ENCODE assay signal across 1 cellular context in the genomic region with DNA sequence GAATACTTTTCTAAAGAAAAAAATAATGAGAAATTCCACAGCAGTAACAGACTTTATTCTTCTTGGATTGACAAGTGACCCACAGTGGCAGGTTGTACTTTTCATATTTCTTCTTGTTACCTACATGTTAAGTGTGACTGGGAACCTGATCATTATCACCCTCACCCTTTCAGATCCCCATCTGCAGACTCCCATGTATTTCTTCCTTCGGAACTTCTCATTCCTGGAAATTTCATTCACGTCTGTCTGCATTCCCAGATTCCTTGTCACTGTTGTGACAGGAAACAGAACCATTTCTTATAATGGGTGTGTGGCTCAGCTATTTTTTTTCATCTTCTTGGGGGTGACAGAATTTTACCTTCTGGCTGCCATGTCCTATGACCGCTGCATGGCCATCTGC.
TF ChIP-seq lines count a peak whose summit lies in the region.

No MANE protein-coding gene starts in this region.

TF ChIP-seq in K562, 482 proteins besides CTCF, POLR2A, EP300 and RAD21:
- TF ChIP-seq CXXC5 (CRISPR knock-in tag; IDR thresholded peaks at IDR 0.05) (no peak), ZNF212 (CRISPR knock-in tag; IDR thresholded peaks at IDR 0.05) (no peak), ELF2 (CRISPR knock-in tag; IDR thresholded peaks at IDR 0.05) (no peak), ZNF143 (CRISPR knock-in tag; IDR thresholded peaks at IDR 0.05) (no peak), HMG20A (CRISPR knock-in tag; conservative IDR thresholded peaks at IDR 0.05) (no peak), TAF15 (IDR thresholded peaks at IDR 0.05; ENCODE audit: low read depth, low read length) (no peak), JUN (IDR thresholded peaks at IDR 0.05; ENCODE audit: borderline replicate concordance, low read depth, low read length) (no peak), JUN (CRISPR knock-in tag; IDR thresholded peaks at IDR 0.05; ENCODE audit: borderline replicate concordance) (no peak), RFX5 (IDR thresholded peaks at IDR 0.05; ENCODE audit: low read depth, low read length) (no peak)
- TF ChIP-seq, protein P1, sequence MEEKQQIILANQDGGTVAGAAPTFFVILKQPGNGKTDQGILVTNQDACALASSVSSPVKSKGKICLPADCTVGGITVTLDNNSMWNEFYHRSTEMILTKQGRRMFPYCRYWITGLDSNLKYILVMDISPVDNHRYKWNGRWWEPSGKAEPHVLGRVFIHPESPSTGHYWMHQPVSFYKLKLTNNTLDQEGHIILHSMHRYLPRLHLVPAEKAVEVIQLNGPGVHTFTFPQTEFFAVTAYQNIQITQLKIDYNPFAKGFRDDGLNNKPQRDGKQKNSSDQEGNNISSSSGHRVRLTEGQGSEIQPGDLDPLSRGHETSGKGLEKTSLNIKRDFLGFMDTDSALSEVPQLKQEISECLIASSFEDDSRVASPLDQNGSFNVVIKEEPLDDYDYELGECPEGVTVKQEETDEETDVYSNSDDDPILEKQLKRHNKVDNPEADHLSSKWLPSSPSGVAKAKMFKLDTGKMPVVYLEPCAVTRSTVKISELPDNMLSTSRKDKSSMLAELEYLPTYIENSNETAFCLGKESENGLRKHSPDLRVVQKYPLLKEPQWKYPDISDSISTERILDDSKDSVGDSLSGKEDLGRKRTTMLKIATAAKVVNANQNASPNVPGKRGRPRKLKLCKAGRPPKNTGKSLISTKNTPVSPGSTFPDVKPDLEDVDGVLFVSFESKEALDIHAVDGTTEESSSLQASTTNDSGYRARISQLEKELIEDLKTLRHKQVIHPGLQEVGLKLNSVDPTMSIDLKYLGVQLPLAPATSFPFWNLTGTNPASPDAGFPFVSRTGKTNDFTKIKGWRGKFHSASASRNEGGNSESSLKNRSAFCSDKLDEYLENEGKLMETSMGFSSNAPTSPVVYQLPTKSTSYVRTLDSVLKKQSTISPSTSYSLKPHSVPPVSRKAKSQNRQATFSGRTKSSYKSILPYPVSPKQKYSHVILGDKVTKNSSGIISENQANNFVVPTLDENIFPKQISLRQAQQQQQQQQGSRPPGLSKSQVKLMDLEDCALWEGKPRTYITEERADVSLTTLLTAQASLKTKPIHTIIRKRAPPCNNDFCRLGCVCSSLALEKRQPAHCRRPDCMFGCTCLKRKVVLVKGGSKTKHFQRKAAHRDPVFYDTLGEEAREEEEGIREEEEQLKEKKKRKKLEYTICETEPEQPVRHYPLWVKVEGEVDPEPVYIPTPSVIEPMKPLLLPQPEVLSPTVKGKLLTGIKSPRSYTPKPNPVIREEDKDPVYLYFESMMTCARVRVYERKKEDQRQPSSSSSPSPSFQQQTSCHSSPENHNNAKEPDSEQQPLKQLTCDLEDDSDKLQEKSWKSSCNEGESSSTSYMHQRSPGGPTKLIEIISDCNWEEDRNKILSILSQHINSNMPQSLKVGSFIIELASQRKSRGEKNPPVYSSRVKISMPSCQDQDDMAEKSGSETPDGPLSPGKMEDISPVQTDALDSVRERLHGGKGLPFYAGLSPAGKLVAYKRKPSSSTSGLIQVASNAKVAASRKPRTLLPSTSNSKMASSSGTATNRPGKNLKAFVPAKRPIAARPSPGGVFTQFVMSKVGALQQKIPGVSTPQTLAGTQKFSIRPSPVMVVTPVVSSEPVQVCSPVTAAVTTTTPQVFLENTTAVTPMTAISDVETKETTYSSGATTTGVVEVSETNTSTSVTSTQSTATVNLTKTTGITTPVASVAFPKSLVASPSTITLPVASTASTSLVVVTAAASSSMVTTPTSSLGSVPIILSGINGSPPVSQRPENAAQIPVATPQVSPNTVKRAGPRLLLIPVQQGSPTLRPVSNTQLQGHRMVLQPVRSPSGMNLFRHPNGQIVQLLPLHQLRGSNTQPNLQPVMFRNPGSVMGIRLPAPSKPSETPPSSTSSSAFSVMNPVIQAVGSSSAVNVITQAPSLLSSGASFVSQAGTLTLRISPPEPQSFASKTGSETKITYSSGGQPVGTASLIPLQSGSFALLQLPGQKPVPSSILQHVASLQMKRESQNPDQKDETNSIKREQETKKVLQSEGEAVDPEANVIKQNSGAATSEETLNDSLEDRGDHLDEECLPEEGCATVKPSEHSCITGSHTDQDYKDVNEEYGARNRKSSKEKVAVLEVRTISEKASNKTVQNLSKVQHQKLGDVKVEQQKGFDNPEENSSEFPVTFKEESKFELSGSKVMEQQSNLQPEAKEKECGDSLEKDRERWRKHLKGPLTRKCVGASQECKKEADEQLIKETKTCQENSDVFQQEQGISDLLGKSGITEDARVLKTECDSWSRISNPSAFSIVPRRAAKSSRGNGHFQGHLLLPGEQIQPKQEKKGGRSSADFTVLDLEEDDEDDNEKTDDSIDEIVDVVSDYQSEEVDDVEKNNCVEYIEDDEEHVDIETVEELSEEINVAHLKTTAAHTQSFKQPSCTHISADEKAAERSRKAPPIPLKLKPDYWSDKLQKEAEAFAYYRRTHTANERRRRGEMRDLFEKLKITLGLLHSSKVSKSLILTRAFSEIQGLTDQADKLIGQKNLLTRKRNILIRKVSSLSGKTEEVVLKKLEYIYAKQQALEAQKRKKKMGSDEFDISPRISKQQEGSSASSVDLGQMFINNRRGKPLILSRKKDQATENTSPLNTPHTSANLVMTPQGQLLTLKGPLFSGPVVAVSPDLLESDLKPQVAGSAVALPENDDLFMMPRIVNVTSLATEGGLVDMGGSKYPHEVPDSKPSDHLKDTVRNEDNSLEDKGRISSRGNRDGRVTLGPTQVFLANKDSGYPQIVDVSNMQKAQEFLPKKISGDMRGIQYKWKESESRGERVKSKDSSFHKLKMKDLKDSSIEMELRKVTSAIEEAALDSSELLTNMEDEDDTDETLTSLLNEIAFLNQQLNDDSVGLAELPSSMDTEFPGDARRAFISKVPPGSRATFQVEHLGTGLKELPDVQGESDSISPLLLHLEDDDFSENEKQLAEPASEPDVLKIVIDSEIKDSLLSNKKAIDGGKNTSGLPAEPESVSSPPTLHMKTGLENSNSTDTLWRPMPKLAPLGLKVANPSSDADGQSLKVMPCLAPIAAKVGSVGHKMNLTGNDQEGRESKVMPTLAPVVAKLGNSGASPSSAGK (IDR thresholded peaks at IDR 0.05), result no peak
- TF ChIP-seq, protein P2, sequence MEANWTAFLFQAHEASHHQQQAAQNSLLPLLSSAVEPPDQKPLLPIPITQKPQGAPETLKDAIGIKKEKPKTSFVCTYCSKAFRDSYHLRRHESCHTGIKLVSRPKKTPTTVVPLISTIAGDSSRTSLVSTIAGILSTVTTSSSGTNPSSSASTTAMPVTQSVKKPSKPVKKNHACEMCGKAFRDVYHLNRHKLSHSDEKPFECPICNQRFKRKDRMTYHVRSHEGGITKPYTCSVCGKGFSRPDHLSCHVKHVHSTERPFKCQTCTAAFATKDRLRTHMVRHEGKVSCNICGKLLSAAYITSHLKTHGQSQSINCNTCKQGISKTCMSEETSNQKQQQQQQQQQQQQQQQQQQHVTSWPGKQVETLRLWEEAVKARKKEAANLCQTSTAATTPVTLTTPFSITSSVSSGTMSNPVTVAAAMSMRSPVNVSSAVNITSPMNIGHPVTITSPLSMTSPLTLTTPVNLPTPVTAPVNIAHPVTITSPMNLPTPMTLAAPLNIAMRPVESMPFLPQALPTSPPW (CRISPR knock-in tag; IDR thresholded peaks at IDR 0.05), result no peak
- TF ChIP-seq, protein P3, sequence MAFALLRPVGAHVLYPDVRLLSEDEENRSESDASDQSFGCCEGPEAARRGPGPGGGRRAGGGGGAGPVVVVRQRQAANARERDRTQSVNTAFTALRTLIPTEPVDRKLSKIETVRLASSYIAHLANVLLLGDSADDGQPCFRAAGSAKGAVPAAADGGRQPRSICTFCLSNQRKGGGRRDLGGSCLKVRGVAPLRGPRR (CRISPR knock-in tag; IDR thresholded peaks at IDR 0.05), result no peak
- TF ChIP-seq, protein P4, sequence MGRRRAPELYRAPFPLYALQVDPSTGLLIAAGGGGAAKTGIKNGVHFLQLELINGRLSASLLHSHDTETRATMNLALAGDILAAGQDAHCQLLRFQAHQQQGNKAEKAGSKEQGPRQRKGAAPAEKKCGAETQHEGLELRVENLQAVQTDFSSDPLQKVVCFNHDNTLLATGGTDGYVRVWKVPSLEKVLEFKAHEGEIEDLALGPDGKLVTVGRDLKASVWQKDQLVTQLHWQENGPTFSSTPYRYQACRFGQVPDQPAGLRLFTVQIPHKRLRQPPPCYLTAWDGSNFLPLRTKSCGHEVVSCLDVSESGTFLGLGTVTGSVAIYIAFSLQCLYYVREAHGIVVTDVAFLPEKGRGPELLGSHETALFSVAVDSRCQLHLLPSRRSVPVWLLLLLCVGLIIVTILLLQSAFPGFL (CRISPR knock-in tag; IDR thresholded peaks at IDR 0.05), result no peak
- TF ChIP-seq, protein P5, sequence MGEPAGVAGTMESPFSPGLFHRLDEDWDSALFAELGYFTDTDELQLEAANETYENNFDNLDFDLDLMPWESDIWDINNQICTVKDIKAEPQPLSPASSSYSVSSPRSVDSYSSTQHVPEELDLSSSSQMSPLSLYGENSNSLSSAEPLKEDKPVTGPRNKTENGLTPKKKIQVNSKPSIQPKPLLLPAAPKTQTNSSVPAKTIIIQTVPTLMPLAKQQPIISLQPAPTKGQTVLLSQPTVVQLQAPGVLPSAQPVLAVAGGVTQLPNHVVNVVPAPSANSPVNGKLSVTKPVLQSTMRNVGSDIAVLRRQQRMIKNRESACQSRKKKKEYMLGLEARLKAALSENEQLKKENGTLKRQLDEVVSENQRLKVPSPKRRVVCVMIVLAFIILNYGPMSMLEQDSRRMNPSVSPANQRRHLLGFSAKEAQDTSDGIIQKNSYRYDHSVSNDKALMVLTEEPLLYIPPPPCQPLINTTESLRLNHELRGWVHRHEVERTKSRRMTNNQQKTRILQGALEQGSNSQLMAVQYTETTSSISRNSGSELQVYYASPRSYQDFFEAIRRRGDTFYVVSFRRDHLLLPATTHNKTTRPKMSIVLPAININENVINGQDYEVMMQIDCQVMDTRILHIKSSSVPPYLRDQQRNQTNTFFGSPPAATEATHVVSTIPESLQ (CRISPR knock-in tag; IDR thresholded peaks at IDR 0.05), result no peak
- TF ChIP-seq, protein P6, sequence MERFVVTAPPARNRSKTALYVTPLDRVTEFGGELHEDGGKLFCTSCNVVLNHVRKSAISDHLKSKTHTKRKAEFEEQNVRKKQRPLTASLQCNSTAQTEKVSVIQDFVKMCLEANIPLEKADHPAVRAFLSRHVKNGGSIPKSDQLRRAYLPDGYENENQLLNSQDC (CRISPR knock-in tag; IDR thresholded peaks at IDR 0.05), result no peak
- TF ChIP-seq, protein P7, sequence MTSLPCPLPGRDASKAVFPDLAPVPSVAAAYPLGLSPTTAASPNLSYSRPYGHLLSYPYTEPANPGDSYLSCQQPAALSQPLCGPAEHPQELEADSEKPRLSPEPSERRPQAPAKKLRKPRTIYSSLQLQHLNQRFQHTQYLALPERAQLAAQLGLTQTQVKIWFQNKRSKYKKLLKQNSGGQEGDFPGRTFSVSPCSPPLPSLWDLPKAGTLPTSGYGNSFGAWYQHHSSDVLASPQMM (CRISPR knock-in tag; IDR thresholded peaks at IDR 0.05), result no peak
TF ChIP-seq in K562: peak in this region for 0.
